ENCODE assay signal across 8 cellular contexts in genomic region chr16:7086842-7087616, GRCh38.
DNase-seq lines count a peak whose midpoint lies in the region; TF ChIP-seq lines count a peak whose summit lies in the region.
"Had no signal": no experiment of that assay in that cellular context is flagged by ENCODE, and none has a peak within 500 bp of the region (broad histone marks: within the 10 kb centered on the region; RNA-seq: fewer than 3 reads in every experiment).

No MANE protein-coding gene starts in this region.

- no peaks in the 10 kb centered on the region for H3K9me3 ChIP-seq in H9 (ENCODE audit: control insufficient read depth, low read depth, low read length)
- H3K9me3 ChIP-seq: SJSA1 had no signal

- no peak overlapping the region for H3K9ac ChIP-seq in H9 (ENCODE audit: extremely low read depth, insufficient read length, low read length)

- DNase-seq in H9 (peak; percentile 88), NCI-H526 (lab: John Stamatoyannopoulos, UW) (peak; percentile 79 to 89), globus pallidus (ENCODE audit: low spot score) (peak; percentile 37), progenitor cell of endocrine pancreas (ENCODE audit: low spot score, unreplicated experiment) (peak; percentile 21), NCI-H2107 treated with DMSO at 0.1 percent for 48 hours (lab: John Stamatoyannopoulos, UW; ENCODE audit: unreplicated experiment) (no peak), HCEC 1CT (no peak), SKM-1 treated with dmso at 0.1 percent for 144 hours (lab: John Stamatoyannopoulos, UW; ENCODE audit: unreplicated experiment) (no peak)

- H3T11ph ChIP-seq in H9 (ENCODE audit: low read length): no peak overlapping the region

- no peaks in the 10 kb centered on the region for H3K23me2 ChIP-seq in H9 (ENCODE audit: insufficient read length, low read depth, low read length, poor library complexity, severe bottlenecking)

- H2BK5ac ChIP-seq in H9 (ENCODE audit: insufficient read length, low read length): no peak overlapping the region

- no peaks in the 10 kb centered on the region for H4K20me1 ChIP-seq in H9 (ENCODE audit: control insufficient read depth, insufficient read depth, insufficient read length)

- H3K9me3 Mint-ChIP-seq in H9 (no peaks in the 10 kb centered on the region), progenitor cell of endocrine pancreas (ENCODE audit: low read depth) (no peaks in the 10 kb centered on the region)

- H3K27me3 ChIP-seq in H9 (ENCODE audit: insufficient read depth, low read length): no peaks in the 10 kb centered on the region
- H3K27me3 ChIP-seq: SJSA1 had no signal

- H3K4me2 ChIP-seq in H9 (ENCODE audit: insufficient read depth, insufficient read length, low read length): no peak overlapping the region

- H2BK15ac ChIP-seq in H9 (ENCODE audit: low read depth, low read length): no peak overlapping the region

- H3K27ac Mint-ChIP-seq in H9 (peak overlapping the region in 2 of 3 experiments; percentile 31 to 54; a peak in 1 of 7 replicates), progenitor cell of endocrine pancreas (no peak overlapping the region)

- no CpG with 5 or more reads among the region's 21 CpGs for WGBS in H9 (ENCODE audit: extremely low coverage, insufficient read length, low lambda C conversion rate)

- H3K27me3 Mint-ChIP-seq in H9 (ENCODE audit: low read depth) (peaks cover 21% of the 10 kb centered on the region), progenitor cell of endocrine pancreas (peaks cover 74% of the 10 kb centered on the region)

- no peak overlapping the region for H4K91ac ChIP-seq in H9 (ENCODE audit: insufficient read length, low read depth, low read length)

- no peak overlapping the region for H3K27ac ChIP-seq in H9 (ENCODE audit: insufficient read length, low read depth, low read length)
- H3K27ac ChIP-seq: SJSA1 had no signal

- TF ChIP-seq CTCF in H9 (conservative IDR thresholded peaks at IDR 0.05) (peak; percentile 73), progenitor cell of endocrine pancreas (IDR thresholded peaks at IDR 0.05; ENCODE audit: unreplicated experiment) (peak; percentile 56)

- no peak overlapping the region for H3K18ac ChIP-seq in H9 (ENCODE audit: insufficient read length, low read depth, low read length)

- H3K79me2 ChIP-seq in H9 (ENCODE audit: insufficient read depth, low read length): no peaks in the 10 kb centered on the region

- no peak overlapping the region for H3K14ac ChIP-seq in H9 (ENCODE audit: insufficient read depth, low read length)

- no peak overlapping the region for H4K8ac ChIP-seq in H9 (replicated peaks; ENCODE audit: insufficient read length, low read depth, low read length)

- no peak overlapping the region for H2BK120ac ChIP-seq in H9 (ENCODE audit: low read depth, low read length, poor library complexity, severe bottlenecking)

- H2BK12ac ChIP-seq in H9 (ENCODE audit: insufficient read length, low read depth, low read length): no peak overlapping the region

- H3K4me1 Mint-ChIP-seq in H9: peaks cover 16 to 46% of the 10 kb centered on the region in 2 experiments
- peaks cover 2% of the 10 kb centered on the region for H3K4me1 Mint-ChIP-seq in progenitor cell of endocrine pancreas (ENCODE audit: low read depth)

- H3K4me3 Mint-ChIP-seq in H9 (no peak overlapping the region), progenitor cell of endocrine pancreas (ENCODE audit: low read depth) (no peak overlapping the region)

- H3K4me1 ChIP-seq in H9 (ENCODE audit: insufficient read depth, low read length): no peaks in the 10 kb centered on the region; the same call in 1 of the 2 replicates
- H3K4me1 ChIP-seq: SJSA1 had no signal

- H2AK5ac ChIP-seq in H9 (ENCODE audit: insufficient read length, low read length): no peak overlapping the region

- H3K23ac ChIP-seq in H9 (ENCODE audit: insufficient read length, low read depth, low read length): no peak overlapping the region

- no peaks in the 10 kb centered on the region for H3K79me1 ChIP-seq in H9 (ENCODE audit: insufficient read depth, low read depth, low read length, poor library complexity, severe bottlenecking)

- no peak overlapping the region for H2AFZ ChIP-seq in H9 (ENCODE audit: low read length)

- H3K36me3 Mint-ChIP-seq in H9 (ENCODE audit: insufficient read depth in 1 of 3, low read depth in 3 of 3) (no peaks in the 10 kb centered on the region), progenitor cell of endocrine pancreas (ENCODE audit: insufficient read depth) (no peaks in the 10 kb centered on the region)

- H3K4ac ChIP-seq in H9 (ENCODE audit: low read depth, low read length): no peak overlapping the region

- H3K56ac ChIP-seq in H9 (ENCODE audit: insufficient read length, low read depth, low read length): no peak overlapping the region

- H2BK20ac ChIP-seq in H9 (ENCODE audit: low read depth, low read length, poor library complexity, severe bottlenecking): no peak overlapping the region

- H4K5ac ChIP-seq in H9 (ENCODE audit: insufficient read length, low read depth, low read length): no peak overlapping the region

Comparison
In these comparisons a context has a peak if more than half of its experiments do, and no peak if none do; other contexts are left out.
1. DNase-seq: peak in H9 (single experiment), NCI-H526 (2 of 2), globus pallidus (single experiment) and progenitor cell of endocrine pancreas (single experiment); none in NCI-H2107 treated with DMSO at 0.1 percent for 48 hours (single experiment), HCEC 1CT (single experiment) and SKM-1 treated with dmso at 0.1 percent for 144 hours (single experiment).